Comparison of ENCODE assay signal across 1 cellular context in genomic region chr17:48928876-48929811, GRCh38.
TF ChIP-seq lines count a peak whose summit lies in the region.

No MANE protein-coding gene starts in this region.

TF ChIP-seq in HepG2, 621 proteins besides CTCF, POLR2A, EP300 and RAD21:
- TF ChIP-seq, protein P1, sequence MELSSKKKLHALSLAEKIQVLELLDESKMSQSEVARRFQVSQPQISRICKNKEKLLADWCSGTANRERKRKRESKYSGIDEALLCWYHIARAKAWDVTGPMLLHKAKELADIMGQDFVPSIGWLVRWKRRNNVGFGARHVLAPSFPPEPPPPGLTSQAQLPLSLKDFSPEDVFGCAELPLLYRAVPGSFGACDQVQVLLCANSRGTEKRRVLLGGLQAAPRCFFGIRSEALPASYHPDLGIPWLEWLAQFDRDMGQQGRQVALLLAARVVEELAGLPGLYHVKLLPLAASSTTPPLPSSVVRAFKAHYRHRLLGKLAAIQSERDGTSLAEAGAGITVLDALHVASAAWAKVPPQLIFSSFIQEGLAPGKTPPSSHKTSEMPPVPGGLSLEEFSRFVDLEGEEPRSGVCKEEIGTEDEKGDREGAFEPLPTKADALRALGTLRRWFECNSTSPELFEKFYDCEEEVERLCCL (CRISPR knock-in tag; IDR thresholded peaks at IDR 0.05; ENCODE audit: borderline replicate concordance): no peak
- TF ChIP-seq ZBTB40 (IDR thresholded peaks at IDR 0.05) (peak; percentile 20; the same call in 1 of the 2 replicates), ZBTB40 (CRISPR knock-in tag; IDR thresholded peaks at IDR 0.05) (peak; percentile 84), RBFOX2 (IDR thresholded peaks at IDR 0.05; ENCODE audit: low read depth, low read length) (peak; percentile 47; the same call in 1 of the 2 replicates), PAF1 (CRISPR knock-in tag; IDR thresholded peaks at IDR 0.05) (peak; percentile 88), ZFY (CRISPR knock-in tag; IDR thresholded peaks at IDR 0.05) (0 out of 2 replicates have a peak, but pooled peaks have one; percentile 21), RFXAP (CRISPR knock-in tag; IDR thresholded peaks at IDR 0.05; ENCODE audit: borderline replicate concordance) (0 out of 2 replicates have a peak, but pooled peaks have one; percentile 23), ZFX (CRISPR knock-in tag; IDR thresholded peaks at IDR 0.05; ENCODE audit: low read depth) (0 out of 2 replicates have a peak, but pooled peaks have one; percentile 22), ZNF296 (CRISPR knock-in tag; conservative IDR thresholded peaks at IDR 0.05) (no peak), POLR2G (IDR thresholded peaks at IDR 0.05; ENCODE audit: low read depth, low read length) (peak; percentile 63)
